Comparison of ENCODE assay signal across 16 cellular contexts in genomic region chr2:85680707-85681353, GRCh38. TPM values are rescaled to one million over a fixed set of nuclear protein-coding genes. Genes with fewer than 3 reads are reported as not detected.
DNase-seq lines count a peak whose midpoint lies in the region; ATAC-seq and TF ChIP-seq lines count a peak whose summit lies in the region.
"Had no signal": no experiment of that assay in that cellular context is flagged by ENCODE, and none has a peak within 500 bp of the region (broad histone marks: within the 10 kb centered on the region; RNA-seq: fewer than 3 reads in every experiment).

No MANE protein-coding gene starts in this region.

- DNase-seq in DMS79 treated with DMSO at 0.1 percent for 48 hours (lab: John Stamatoyannopoulos, UW): peak; percentile 8
- no peak for DNase-seq in DMS79 (lab: John Stamatoyannopoulos, UW)
- no peak for DNase-seq in HCT116 (ENCODE audit: low read depth, low spot score)
- DNase-seq in activated T-helper 2 cell treated with anti-CD3 and anti-CD28 coated beads, Interferon-gamma antibody, Interleukin-2, Interleukin-4, amounts not matched to agents 10 μg/mL and 5 μg/mL and 100 μg/mL, durations not matched to agents 14 hours and 24 hours and 36 hours (ENCODE audit: low spot score): no peak
- DNase-seq in lung (ENCODE audit: low spot score): no peak
- DNase-seq in HEK293T (ENCODE audit: extremely low spot score): no peak
- DNase-seq in mucosa of gallbladder (ENCODE audit: low spot score): no peak
- DNase-seq: activated naive CD4-positive, alpha-beta T cell; NCI-H187 had no signal

- peak overlapping the region; percentile 33 for H2AFZ ChIP-seq in HCT116 (ENCODE audit: low read depth, low read length, poor library complexity, severe bottlenecking)

- no peaks in the 10 kb centered on the region for H3K9me2 ChIP-seq in HCT116 (ENCODE audit: insufficient read depth)

- H3K9me3 ChIP-seq in HCT116 (ENCODE audit: control insufficient read depth in 1 of 2, insufficient read depth in 1 of 2, low read depth in 1 of 2, low read length in 2 of 2) (no peaks in the 10 kb centered on the region), lung (ENCODE audit: control insufficient read depth in 2 of 2, insufficient read depth in 1 of 2, low read length in 1 of 2) (no peaks in the 10 kb centered on the region)

- POLR2A ChIA-PET in HCT116 (lab: Charles Lee) (interaction anchor here (0.9 kb wide), 1 partner anchor 27 kb away, joined by 3 read pairs; no protein-coding TSS in a partner anchor), HEK293T (lab: Yijun Ruan, JAX) (no interaction called here)

- no peaks in the 10 kb centered on the region for H3K36me3 ChIP-seq in HCT116 (ENCODE audit: control insufficient read depth in 1 of 2, insufficient read depth in 2 of 2, low read length in 2 of 2)
- no peaks in the 10 kb centered on the region for H3K36me3 ChIP-seq in lung (ENCODE audit: control insufficient read depth in 2 of 2, insufficient read depth in 2 of 2, low read length in 2 of 2)
- H3K36me3 ChIP-seq: right lobe of liver had no signal

- CTCF ChIA-PET in HCT116 (lab: Charles Lee) (interaction anchor here (1.6 to 4.1 kb wide), 2 partner anchors 25 to 48 kb away, joined by 3 to 33 read pairs; no protein-coding TSS in a partner anchor), HEK293T (lab: Yijun Ruan, JAX) (interaction anchor here (0.6 to 0.7 kb wide), 2 partner anchors 16 to 133 kb away, joined by 3 read pairs; no protein-coding TSS in a partner anchor)

- no peaks in the 10 kb centered on the region for H3K36me3 Mint-ChIP-seq in activated T-helper 2 cell treated with anti-CD3 and anti-CD28 coated beads, Interferon-gamma antibody, Interleukin-2, Interleukin-4, amounts not matched to agents 10 μg/mL and 5 μg/mL and 100 μg/mL, durations not matched to agents 14 hours and 24 hours and 36 hours (ENCODE audit: low read depth)

- intact Hi-C loops in HCT116 (cut with micrococcal nuclease): no loop called here
- intact Hi-C loops in activated T-helper 2 cell treated with anti-CD3 and anti-CD28 coated beads, Interferon-gamma antibody, Interleukin-2, Interleukin-4, amounts not matched to agents 10 μg/mL and 5 μg/mL and 100 μg/mL, durations not matched to agents 14 hours and 24 hours and 36 hours (cut with micrococcal nuclease): loop anchor here (5.0 kb wide), 1 partner anchor 131 kb away; no protein-coding TSS in a partner anchor

- H3K27me3 Mint-ChIP-seq in activated T-helper 2 cell treated with anti-CD3 and anti-CD28 coated beads, Interferon-gamma antibody, Interleukin-2, Interleukin-4, amounts not matched to agents 10 μg/mL and 5 μg/mL and 100 μg/mL, durations not matched to agents 14 hours and 24 hours and 36 hours (ENCODE audit: low read depth): peaks cover 7% of the 10 kb centered on the region

- peak overlapping the region; percentile 61 for H3K27ac Mint-ChIP-seq in activated T-helper 2 cell treated with anti-CD3 and anti-CD28 coated beads, Interferon-gamma antibody, Interleukin-2, Interleukin-4, amounts not matched to agents 10 μg/mL and 5 μg/mL and 100 μg/mL, durations not matched to agents 14 hours and 24 hours and 36 hours
- H3K27ac Mint-ChIP-seq: dendritic cell treated with granulocyte-macrophage colony-stimulating factor and Interleukin-4, amounts not matched to agents 40 ng/mL and 50 ng/mL, for 4 days had no signal

- no peak for TF ChIP-seq POLR2A in HCT116 (IDR thresholded peaks at IDR 0.05; ENCODE audit: borderline replicate concordance, extremely low read depth, insufficient read depth, insufficient read length)

- H3K4me3 ChIP-seq in HCT116 (replicated peaks in 1 of 2; ENCODE audit: low read depth in 1 of 2, low read length in 2 of 2) (peak overlapping the region in 1 of 2 experiments; percentile 12; a peak in 1 of 4 replicates), lung (no peak overlapping the region)
- H3K4me3 ChIP-seq: right lobe of liver had no signal

- WGBS in lung, 2 donors: 69 to 84% methylated on average over 2 of the region's 2 CpGs

- no peaks in the 10 kb centered on the region for H3K27me3 ChIP-seq in HCT116 (ENCODE audit: insufficient read depth, low read length)
- H3K27me3 ChIP-seq in lung (ENCODE audit: control insufficient read depth, insufficient read depth): no peaks in the 10 kb centered on the region
- H3K27me3 ChIP-seq: right lobe of liver had no signal

- ATAC-seq in HCT116 (no peak), lung (ENCODE audit: insufficient read depth, low FRiP score) (no peak), GM21447 (IDR thresholded peaks at IDR 0.05; ENCODE audit: unreplicated experiment) (no peak)
- ATAC-seq: Panc1 had no signal

- TF ChIP-seq CTCF in HCT116 (IDR thresholded peaks at IDR 0.05 in 2 of 3, conservative IDR thresholded peaks at IDR 0.05 in 1 of 3; ENCODE audit: borderline replicate concordance in 1 of 3, insufficient read depth in 1 of 3, low read depth in 2 of 3, low read length in 2 of 3) (no peak), lung (IDR thresholded peaks at IDR 0.05; ENCODE audit: control extremely low read depth, extremely low read depth) (no peak)

- H3K27ac ChIP-seq in HCT116 (ENCODE audit: low read depth, low read length): no peak overlapping the region
- H3K27ac ChIP-seq in lung (ENCODE audit: low read depth in 1 of 2, low read length in 1 of 2): peak overlapping the region; percentile 46 to 70
- H3K27ac ChIP-seq: 22Rv1 had no signal

- no peaks in the 10 kb centered on the region for H4K20me1 ChIP-seq in HCT116 (ENCODE audit: insufficient read depth)

- H3K9me3 Mint-ChIP-seq in activated T-helper 2 cell treated with anti-CD3 and anti-CD28 coated beads, Interferon-gamma antibody, Interleukin-2, Interleukin-4, amounts not matched to agents 10 μg/mL and 5 μg/mL and 100 μg/mL, durations not matched to agents 14 hours and 24 hours and 36 hours: no peaks in the 10 kb centered on the region
- H3K9me3 Mint-ChIP-seq: dendritic cell treated with granulocyte-macrophage colony-stimulating factor and Interleukin-4, amounts not matched to agents 40 ng/mL and 50 ng/mL, for 4 days had no signal

- H3K4me1 ChIP-seq in HCT116 (ENCODE audit: control insufficient read depth in 1 of 2, insufficient read depth in 2 of 2, low read length in 2 of 2) (peaks cover 13 to 31% of the 10 kb centered on the region in 2 experiments), lung (ENCODE audit: control insufficient read depth in 2 of 2, insufficient read depth in 2 of 2, low read length in 2 of 2) (peaks cover 0 to 24% of the 10 kb centered on the region in 2 donors)

- no TSS peak for BruUV-seq in HCT116 (replicated peaks; lab: Mats Ljungman, UMichigan)

- H3K9ac ChIP-seq in HCT116 (ENCODE audit: low read length): no peak overlapping the region; the same call in 1 of the 2 replicates

- RAD21 ChIA-PET in HCT116 (lab: Charles Lee; ENCODE audit: low non-redundant PET in 1 of 2, low total read pairs in 2 of 2, uncharacterized antibody in 2 of 2, unreplicated experiment in 2 of 2): no interaction called here

- TF ChIP-seq RAD21 in HCT116 (IDR thresholded peaks at IDR 0.05; ENCODE audit: low read depth): no peak

- H3K4me3 Mint-ChIP-seq in activated T-helper 2 cell treated with anti-CD3 and anti-CD28 coated beads, Interferon-gamma antibody, Interleukin-2, Interleukin-4, amounts not matched to agents 10 μg/mL and 5 μg/mL and 100 μg/mL, durations not matched to agents 14 hours and 24 hours and 36 hours (ENCODE audit: low read depth): peak overlapping the region; percentile 49
- H3K4me3 Mint-ChIP-seq: dendritic cell treated with granulocyte-macrophage colony-stimulating factor and Interleukin-4, amounts not matched to agents 40 ng/mL and 50 ng/mL, for 4 days had no signal

- peak overlapping the region; percentile 51 for H3K4me2 ChIP-seq in HCT116 (ENCODE audit: low read length)

- peaks cover 26% of the 10 kb centered on the region for H3K4me1 Mint-ChIP-seq in activated T-helper 2 cell treated with anti-CD3 and anti-CD28 coated beads, Interferon-gamma antibody, Interleukin-2, Interleukin-4, amounts not matched to agents 10 μg/mL and 5 μg/mL and 100 μg/mL, durations not matched to agents 14 hours and 24 hours and 36 hours (ENCODE audit: low read depth)

- H3K79me2 ChIP-seq in HCT116 (ENCODE audit: insufficient read depth, low read length): no peaks in the 10 kb centered on the region

TF ChIP-seq in HEK293T, 16 proteins besides CTCF, POLR2A, EP300 and RAD21 (continues in another document):
- TF ChIP-seq NFRKB (IDR thresholded peaks at IDR 0.05) (no peak), CTBP1 (IDR thresholded peaks at IDR 0.05; ENCODE audit: borderline replicate concordance) (no peak), SUZ12 (IDR thresholded peaks at IDR 0.05) (no peak), SP1 (IDR thresholded peaks at IDR 0.05) (no peak), L3MBTL2 (conservative IDR thresholded peaks at IDR 0.05) (no peak), LEF1 (IDR thresholded peaks at IDR 0.05; ENCODE audit: borderline replicate concordance) (no peak), FOXM1 (IDR thresholded peaks at IDR 0.05; ENCODE audit: borderline replicate concordance) (no peak), HDGF (IDR thresholded peaks at IDR 0.05; ENCODE audit: borderline replicate concordance) (no peak), TARDBP (IDR thresholded peaks at IDR 0.05) (no peak), ELF4 (IDR thresholded peaks at IDR 0.05) (no peak), FOXA1 (IDR thresholded peaks at IDR 0.05) (no peak)
- TF ChIP-seq, protein P1, sequence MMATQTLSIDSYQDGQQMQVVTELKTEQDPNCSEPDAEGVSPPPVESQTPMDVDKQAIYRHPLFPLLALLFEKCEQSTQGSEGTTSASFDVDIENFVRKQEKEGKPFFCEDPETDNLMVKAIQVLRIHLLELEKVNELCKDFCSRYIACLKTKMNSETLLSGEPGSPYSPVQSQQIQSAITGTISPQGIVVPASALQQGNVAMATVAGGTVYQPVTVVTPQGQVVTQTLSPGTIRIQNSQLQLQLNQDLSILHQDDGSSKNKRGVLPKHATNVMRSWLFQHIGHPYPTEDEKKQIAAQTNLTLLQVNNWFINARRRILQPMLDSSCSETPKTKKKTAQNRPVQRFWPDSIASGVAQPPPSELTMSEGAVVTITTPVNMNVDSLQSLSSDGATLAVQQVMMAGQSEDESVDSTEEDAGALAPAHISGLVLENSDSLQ (IDR thresholded peaks at IDR 0.05): no peak

RNA-seq across cellular contexts. Expression of gene SFTPB, which starts 12.8 kb away (rescaled TPM):
- 13.3 TPM for total RNA-seq in HCT116 (2021; ENCODE audit: unreplicated experiment)
- polyA plus RNA-seq in HCT116 (2012): 0.10 and 0.22 TPM in 2 replicates
- total RNA-seq in activated T-helper 2 cell treated with anti-CD3 and anti-CD28 coated beads, Interferon-gamma antibody, Interleukin-2, Interleukin-4, amounts not matched to agents 10 μg/mL and 5 μg/mL and 100 μg/mL, durations not matched to agents 14 hours and 24 hours and 36 hours: not detected in 2 replicates
- over 10,000 TPM in 1 of 2 donors, 1,000 to 10,000 TPM in 1; 6,615 to 19,115 TPM for total RNA-seq in lung
- polyA plus RNA-seq in lung: over 10,000 TPM; 12,892 to 14,488 TPM
- 11.5 TPM for total RNA-seq in mucosa of gallbladder
- total RNA-seq: glomerular endothelial cell, mesenteric fat pad had no signal

RNA-seq across cellular contexts. Expression of gene GNLY, which starts 13.3 kb away (rescaled TPM):
- total RNA-seq in HCT116 (2021; ENCODE audit: unreplicated experiment) (0.74 TPM), lung (10 to 100 TPM in 1 of 2 donors, not detected in 1; 12.1 TPM), mucosa of gallbladder (0.95 TPM)
- 0.09 and 0.17 TPM in 2 replicates for polyA plus RNA-seq in HCT116 (2012)
- 21.9 and 23.5 TPM in 2 replicates for total RNA-seq in activated T-helper 2 cell treated with anti-CD3 and anti-CD28 coated beads, Interferon-gamma antibody, Interleukin-2, Interleukin-4, amounts not matched to agents 10 μg/mL and 5 μg/mL and 100 μg/mL, durations not matched to agents 14 hours and 24 hours and 36 hours
- 10 to 100 TPM in 1 of 2 donors, 1 to 10 TPM in 1; 9.0 to 13.6 TPM for polyA plus RNA-seq in lung
- total RNA-seq: glomerular endothelial cell had no signal

Comparison
In these comparisons a context has a peak if more than half of its experiments do, and no peak if none do; other contexts are left out.
1. RNA of gene SFTPB, which starts 12.8 kb away (total RNA-seq): 6,615 to 19,115 TPM in lung; 13.3 TPM in HCT116 (single experiment), 11.5 TPM in mucosa of gallbladder (single experiment) and not detected in activated T-helper 2 cell treated with anti-CD3 and anti-CD28 coated beads, Interferon-gamma antibody, Interleukin-2, Interleukin-4, amounts not matched to agents 10 μg/mL and 5 μg/mL and 100 μg/mL, durations not matched to agents 14 hours and 24 hours and 36 hours; every median in the first group is over 100 times any median in the second.